Comparison of ENCODE assay signal across 31 cellular contexts in genomic region chr14:104883681-104884361, GRCh38. TPM values are rescaled to one million over a fixed set of nuclear protein-coding genes. Genes with fewer than 3 reads are reported as not detected.
DNase-seq lines count a peak whose midpoint lies in the region; ATAC-seq and TF ChIP-seq lines count a peak whose summit lies in the region.
"Had no signal": no experiment of that assay in that cellular context is flagged by ENCODE, and none has a peak within 500 bp of the region (broad histone marks: within the 10 kb centered on the region; RNA-seq: fewer than 3 reads in every experiment).

No MANE protein-coding gene starts in this region.

- H3K4me2 ChIP-seq in BLaER1 treated with 17β-estradiol and CSF1 and Interleukin-3, amounts not matched to agents 10 nM and 100 nM: peak overlapping the region in 6 of 11 experiments; percentile 56 to 77 (median 68); a peak in 9 of 22 replicates

- no peak overlapping the region for H3K9ac ChIP-seq in BLaER1 treated with 17β-estradiol and CSF1 and Interleukin-3, amounts not matched to agents 10 nM and 100 nM

- no peak for TF ChIP-seq CTCF in BE2C (IDR thresholded peaks at IDR 0.05; ENCODE audit: low read depth, low read length)
- no peak for TF ChIP-seq CTCF in glutamatergic neuron (IDR thresholded peaks at IDR 0.05; ENCODE audit: partially characterized antibody, unreplicated experiment)
- no peak for TF ChIP-seq CTCF in mucosa of descending colon (IDR thresholded peaks at IDR 0.05)
- TF ChIP-seq CTCF in GM20000 (IDR thresholded peaks at IDR 0.05; ENCODE audit: extremely low read depth, missing control alignments): no peak

- DNase-seq in BE2C: peak; percentile 14
- peak; percentile 18 for DNase-seq in glutamatergic neuron
- DNase-seq in mucosa of descending colon: peak in 2 of 3 donors; percentile 24 to 43
- DNase-seq in natural killer cell treated with Interleukin-12 subunit alpha and Interleukin-12 subunit beta and Interleukin-15 and Interleukin-18, amount 100 ng/mL, for 72 hours (ENCODE audit: low spot score): no peak
- no peak for DNase-seq in GM20000 (ENCODE audit: low spot score)
- DNase-seq: activated CD4-positive, alpha-beta memory T cell treated with anti-CD3 and anti-CD28 coated beads for 36 hours; activated CD8-positive, alpha-beta memory T cell treated with anti-CD3 and anti-CD28 coated beads, Interleukin-2, amount 50 U/mL, for 48 hours; amniotic stem cell; brain microvascular endothelial cell; Caco-2; DMS53; H9; hypothalamus; immature natural killer cell; NCI-H146; NCI-H446; NCI-H774; Peyer's patch; T1000; transverse colon had no signal

- peaks cover 21% of the 10 kb centered on the region for H3K9me3 Mint-ChIP-seq in glutamatergic neuron (ENCODE audit: unreplicated experiment)
- no peaks in the 10 kb centered on the region for H3K9me3 Mint-ChIP-seq in natural killer cell treated with Interleukin-12 subunit alpha and Interleukin-12 subunit beta and Interleukin-15 and Interleukin-18, amount 100 ng/mL, for 72 hours
- H3K9me3 Mint-ChIP-seq: activated CD4-positive, alpha-beta memory T cell treated with anti-CD3 and anti-CD28 coated beads for 36 hours; activated naive CD4-positive, alpha-beta T cell treated with anti-CD3 and anti-CD28 coated beads, Interleukin-2, amount 50 U/mL, for 24 hours; H9; immature natural killer cell; stimulated activated effector memory CD8-positive, alpha-beta T cell treated with anti-CD3 and anti-CD28 coated beads, Interleukin-12 subunit alpha, Interleukin-12 subunit beta, amount 100 ng/mL, for 72 hours had no signal

- H3K36me3 Mint-ChIP-seq in glutamatergic neuron (ENCODE audit: unreplicated experiment): no peaks in the 10 kb centered on the region
- no peaks in the 10 kb centered on the region for H3K36me3 Mint-ChIP-seq in natural killer cell treated with Interleukin-12 subunit alpha and Interleukin-12 subunit beta and Interleukin-15 and Interleukin-18, amount 100 ng/mL, for 72 hours
- H3K36me3 Mint-ChIP-seq: activated CD4-positive, alpha-beta memory T cell treated with anti-CD3 and anti-CD28 coated beads for 36 hours; activated naive CD4-positive, alpha-beta T cell treated with anti-CD3 and anti-CD28 coated beads, Interleukin-2, amount 50 U/mL, for 24 hours; CD14-positive monocyte; immature natural killer cell; stimulated activated effector memory CD8-positive, alpha-beta T cell treated with anti-CD3 and anti-CD28 coated beads, Interleukin-12 subunit alpha, Interleukin-12 subunit beta, amount 100 ng/mL, for 72 hours had no signal

- peaks cover 0 to 88% (median 3%) of the 10 kb centered on the region in 11 experiments; a peak in 9 of 22 replicates for H4K20me1 ChIP-seq in BLaER1 treated with 17β-estradiol and CSF1 and Interleukin-3, amounts not matched to agents 10 nM and 100 nM

- H3K9me3 ChIP-seq in BE2C (no peaks in the 10 kb centered on the region), mucosa of descending colon (no peaks in the 10 kb centered on the region)
- H3K9me3 ChIP-seq in BLaER1 treated with 17β-estradiol and CSF1 and Interleukin-3, amounts not matched to agents 10 nM and 100 nM (replicated peaks in 1 of 11): no peaks in the 10 kb centered on the region
- H3K9me3 ChIP-seq: Caco-2, gastroesophageal sphincter, neutrophil, Peyer's patch, prostate gland, transverse colon had no signal

- H3K27me3 ChIP-seq in BE2C: no peaks in the 10 kb centered on the region
- peaks cover 0 to 13% (median 6%) of the 10 kb centered on the region in 11 experiments; a peak in 12 of 22 replicates for H3K27me3 ChIP-seq in BLaER1 treated with 17β-estradiol and CSF1 and Interleukin-3, amounts not matched to agents 10 nM and 100 nM
- H3K27me3 ChIP-seq: brain microvascular endothelial cell, gastroesophageal sphincter, neutrophil, Peyer's patch, transverse colon had no signal

- H3K27ac ChIP-seq in BLaER1 treated with 17β-estradiol and CSF1 and Interleukin-3, amounts not matched to agents 10 nM and 100 nM: no peak overlapping the region
- H3K27ac ChIP-seq: brain microvascular endothelial cell, gastroesophageal sphincter, neutrophil, Peyer's patch, prostate gland, transverse colon had no signal

- H3K27me3 Mint-ChIP-seq in glutamatergic neuron (ENCODE audit: unreplicated experiment): peaks cover 21% of the 10 kb centered on the region
- H3K27me3 Mint-ChIP-seq in natural killer cell treated with Interleukin-12 subunit alpha and Interleukin-12 subunit beta and Interleukin-15 and Interleukin-18, amount 100 ng/mL, for 72 hours: no peaks in the 10 kb centered on the region
- H3K27me3 Mint-ChIP-seq: activated CD4-positive, alpha-beta memory T cell treated with anti-CD3 and anti-CD28 coated beads for 36 hours; activated naive CD4-positive, alpha-beta T cell treated with anti-CD3 and anti-CD28 coated beads, Interleukin-2, amount 50 U/mL, for 24 hours had no signal

- ATAC-seq in mucosa of descending colon (no peak), GM21423 (IDR thresholded peaks at IDR 0.05; ENCODE audit: unreplicated experiment) (no peak)
- no peak for ATAC-seq in natural killer cell treated with Interleukin-12 subunit alpha and Interleukin-12 subunit beta and Interleukin-15 and Interleukin-18, amount 100 ng/mL, for 72 hours
- ATAC-seq: gastroesophageal sphincter; left lobe of liver; stimulated activated effector memory CD8-positive, alpha-beta T cell treated with anti-CD3 and anti-CD28 coated beads, Interleukin-12 subunit alpha, Interleukin-12 subunit beta, amount 100 ng/mL, for 72 hours had no signal

- no peak overlapping the region for H3K4me3 ChIP-seq in BE2C (ENCODE audit: low read depth, low read length)
- H3K4me3 ChIP-seq in BLaER1 treated with 17β-estradiol and CSF1 and Interleukin-3, amounts not matched to agents 10 nM and 100 nM: no peak overlapping the region
- H3K4me3 ChIP-seq in mucosa of descending colon: no peak overlapping the region
- H3K4me3 ChIP-seq: gastroesophageal sphincter, Peyer's patch, prostate gland, transverse colon had no signal

- no peak overlapping the region for H3K27ac Mint-ChIP-seq in glutamatergic neuron (ENCODE audit: unreplicated experiment)
- no peak overlapping the region for H3K27ac Mint-ChIP-seq in natural killer cell treated with Interleukin-12 subunit alpha and Interleukin-12 subunit beta and Interleukin-15 and Interleukin-18, amount 100 ng/mL, for 72 hours
- H3K27ac Mint-ChIP-seq: activated CD4-positive, alpha-beta memory T cell treated with anti-CD3 and anti-CD28 coated beads for 36 hours; activated naive CD4-positive, alpha-beta T cell treated with anti-CD3 and anti-CD28 coated beads, Interleukin-2, amount 50 U/mL, for 24 hours; CD14-positive monocyte; H9; immature natural killer cell; stimulated activated effector memory CD8-positive, alpha-beta T cell treated with anti-CD3 and anti-CD28 coated beads, Interleukin-12 subunit alpha, Interleukin-12 subunit beta, amount 100 ng/mL, for 72 hours had no signal

- H3K4me1 ChIP-seq in BE2C (peaks cover 22% of the 10 kb centered on the region), mucosa of descending colon (ENCODE audit: low read depth) (no peaks in the 10 kb centered on the region)
- H3K4me1 ChIP-seq in BLaER1 treated with 17β-estradiol and CSF1 and Interleukin-3, amounts not matched to agents 10 nM and 100 nM: peaks cover 0 to 46% (median 29%) of the 10 kb centered on the region in 10 experiments; a peak in 17 of 20 replicates
- H3K4me1 ChIP-seq: gastroesophageal sphincter, Peyer's patch, prostate gland had no signal

- H3K4me3 Mint-ChIP-seq in glutamatergic neuron (ENCODE audit: unreplicated experiment): no peak overlapping the region
- H3K4me3 Mint-ChIP-seq in natural killer cell treated with Interleukin-12 subunit alpha and Interleukin-12 subunit beta and Interleukin-15 and Interleukin-18, amount 100 ng/mL, for 72 hours: no peak overlapping the region
- H3K4me3 Mint-ChIP-seq: activated CD4-positive, alpha-beta memory T cell treated with anti-CD3 and anti-CD28 coated beads for 36 hours; activated naive CD4-positive, alpha-beta T cell treated with anti-CD3 and anti-CD28 coated beads, Interleukin-2, amount 50 U/mL, for 24 hours; CD14-positive monocyte; H9; immature natural killer cell; stimulated activated effector memory CD8-positive, alpha-beta T cell treated with anti-CD3 and anti-CD28 coated beads, Interleukin-12 subunit alpha, Interleukin-12 subunit beta, amount 100 ng/mL, for 72 hours had no signal

- peaks cover 15% of the 10 kb centered on the region for H3K4me1 Mint-ChIP-seq in glutamatergic neuron (ENCODE audit: low read depth, unreplicated experiment)
- H3K4me1 Mint-ChIP-seq in natural killer cell treated with Interleukin-12 subunit alpha and Interleukin-12 subunit beta and Interleukin-15 and Interleukin-18, amount 100 ng/mL, for 72 hours (ENCODE audit: low read depth in 2 of 2): no peaks in the 10 kb centered on the region
- H3K4me1 Mint-ChIP-seq: activated naive CD4-positive, alpha-beta T cell treated with anti-CD3 and anti-CD28 coated beads, Interleukin-2, amount 50 U/mL, for 24 hours; CD14-positive monocyte; immature natural killer cell; stimulated activated effector memory CD8-positive, alpha-beta T cell treated with anti-CD3 and anti-CD28 coated beads, Interleukin-12 subunit alpha, Interleukin-12 subunit beta, amount 100 ng/mL, for 72 hours had no signal

- H3K36me3 ChIP-seq in BE2C: no peaks in the 10 kb centered on the region
- H3K36me3 ChIP-seq in BLaER1 treated with 17β-estradiol and CSF1 and Interleukin-3, amounts not matched to agents 10 nM and 100 nM: peaks cover 0 to 51% (median 0%) of the 10 kb centered on the region in 11 experiments; a peak in 4 of 22 replicates
- H3K36me3 ChIP-seq in mucosa of descending colon (ENCODE audit: low read depth): no peaks in the 10 kb centered on the region
- H3K36me3 ChIP-seq: neutrophil had no signal

- intact Hi-C loops in mucosa of descending colon (cut with DNase I, micrococcal nuclease): no loop called here

RNA-seq across cellular contexts. Expression of gene CEP170B, which starts 18.8 kb away (rescaled TPM):
- polyA plus RNA-seq in BE2C (2012; ENCODE audit: insufficient read depth, insufficient read length, low read depth): 3.4 TPM
- 80.4 TPM for total RNA-seq in glutamatergic neuron (ENCODE audit: unreplicated experiment)
- total RNA-seq in mucosa of descending colon: 10 to 100 TPM; 66.8 to 89.9 (median 69.9) TPM
- 1 to 10 TPM; 3.4 to 3.8 TPM for total RNA-seq in natural killer cell treated with Interleukin-12 subunit alpha and Interleukin-12 subunit beta and Interleukin-15 and Interleukin-18, amount 100 ng/mL, for 72 hours
- polyA plus RNA-seq: CD14-positive monocyte, immature natural killer cell had no signal

RNA-seq across cellular contexts. Expression of gene PLD4, which starts 40.9 kb away (rescaled TPM):
- polyA plus RNA-seq in BE2C (2012; ENCODE audit: insufficient read depth, insufficient read length, low read depth): 1.9 TPM
- total RNA-seq in glutamatergic neuron (ENCODE audit: unreplicated experiment): not detected
- total RNA-seq in mucosa of descending colon: 1 to 10 TPM in 1 of 3 donors, under 1 TPM in 2; 0.38 to 2.2 (median 0.39) TPM
- not detected for total RNA-seq in natural killer cell treated with Interleukin-12 subunit alpha and Interleukin-12 subunit beta and Interleukin-15 and Interleukin-18, amount 100 ng/mL, for 72 hours
- total RNA-seq: activated CD4-positive, alpha-beta memory T cell treated with anti-CD3 and anti-CD28 coated beads for 36 hours; Caco-2; H9; left lobe of liver; SK-MEL-5 had no signal
- polyA plus RNA-seq: fibroblast of lung had no signal

Comparison
In these comparisons a context has a peak if more than half of its experiments do, and no peak if none do; other contexts are left out.
1. DNase-seq: peak in BE2C (single experiment), glutamatergic neuron (single experiment) and mucosa of descending colon (2 of 3); none in natural killer cell treated with Interleukin-12 subunit alpha and Interleukin-12 subunit beta and Interleukin-15 and Interleukin-18, amount 100 ng/mL, for 72 hours (single experiment) and GM20000 (single experiment).
2. RNA of gene CEP170B, which starts 18.8 kb away (total RNA-seq): 80.4 TPM in glutamatergic neuron (single experiment) and 66.8 to 89.9 TPM in mucosa of descending colon; 3.4 to 3.8 TPM in natural killer cell treated with Interleukin-12 subunit alpha and Interleukin-12 subunit beta and Interleukin-15 and Interleukin-18, amount 100 ng/mL, for 72 hours; every median in the first group is over 10 times any median in the second.